ENCODE assay signal across 7 cellular contexts in the genomic region with DNA sequence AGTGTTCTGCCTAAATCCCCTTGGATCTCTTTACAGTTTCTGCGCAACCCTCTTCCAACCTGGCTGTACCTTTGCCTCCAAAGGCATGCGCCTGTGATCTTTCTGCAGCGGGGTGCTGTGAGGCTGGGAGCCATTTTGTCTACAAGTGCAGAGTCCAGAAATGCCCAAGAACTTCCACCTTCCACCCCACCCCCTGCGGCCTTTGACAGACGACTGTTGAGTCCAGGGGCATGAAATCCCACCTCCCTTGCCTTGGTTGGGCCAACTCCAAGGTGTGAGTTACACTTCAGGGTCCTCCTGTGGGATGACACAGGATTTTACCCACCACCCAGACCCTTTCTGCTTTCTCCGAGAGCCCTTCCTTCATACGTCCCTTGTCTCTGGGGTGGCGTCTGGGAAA. TPM values are rescaled to one million over a fixed set of nuclear protein-coding genes. Genes with fewer than 3 reads are reported as not detected.
"Had no signal": no experiment of that assay in that cellular context is flagged by ENCODE, and none has a peak within 500 bp of the region (broad histone marks: within the 10 kb centered on the region; RNA-seq: fewer than 3 reads in every experiment).

No MANE protein-coding gene starts in this region.

- H3K4me3 Mint-ChIP-seq: GM23338, H9 had no signal

- FAIRE-seq: H1, H54, HTR-8/SVneo had no signal

- H3K9me3 Mint-ChIP-seq: GM23338, H9, IgD-negative memory B cell had no signal

- H3K27me3 Mint-ChIP-seq: IgD-negative memory B cell had no signal

- DNase-seq: H9, HCEC 1CT had no signal

- H3K27ac Mint-ChIP-seq: GM23338, H9, IgD-negative memory B cell had no signal

- H3K4me3 ChIP-seq: GM23338 had no signal

- H3K4me1 Mint-ChIP-seq: IgD-negative memory B cell had no signal

- ATAC-seq: GM23338 had no signal

- H3K36me3 Mint-ChIP-seq: IgD-negative memory B cell had no signal

RNA-seq across cellular contexts. Expression of a gene that starts 24.1 kb away (rescaled TPM):
- total RNA-seq: GM23338, H1 had no signal
- polyA plus RNA-seq: GM23338, IgD-negative memory B cell had no signal
